ENCODE assay signal across 18 cellular contexts in genomic region chr18:23565916-23566547, GRCh38.
"Had no signal": no experiment of that assay in that cellular context is flagged by ENCODE, and none has a peak within 500 bp of the region (broad histone marks: within the 10 kb centered on the region; RNA-seq: fewer than 3 reads in every experiment).

No MANE protein-coding gene starts in this region.

- DNase-seq: activated B cell treated with CpG ODN at 0.5 μM for 24 hours; activated CD4-positive, alpha-beta T cell treated with anti-CD3 and anti-CD28 coated beads, Interleukin-2, amount 50 U/mL, for 1 hour; activated naive CD4-positive, alpha-beta T cell treated with anti-CD3 and anti-CD28 coated beads, Interleukin-2, amount 10 ng/mL, durations not matched to agents 7 days and 5 days; activated T-cell treated with anti-CD3 and anti-CD28 coated beads for 4 hours; central memory CD4-positive, alpha-beta T cell; cortex of kidney; effector CD8-positive, alpha-beta T cell; hippocampal formation; left cardiac atrium; sigmoid colon; stimulated activated CD4-positive, alpha-beta T cell treated with anti-CD3 and anti-CD28 coated beads, Interleukin-4, amount 100 ng/mL, for 1 hour; stimulated activated CD8-positive, alpha-beta memory T cell treated with anti-CD3 and anti-CD28 coated beads, Interleukin-4, amount 100 ng/mL, for 48 hours; T-helper 2 cell; testis had no signal

- H3K27me3 Mint-ChIP-seq: activated B cell treated with CpG ODN at 0.5 μM for 24 hours; activated naive CD4-positive, alpha-beta T cell treated with anti-CD3 and anti-CD28 coated beads, Interleukin-2, amount 10 ng/mL, durations not matched to agents 7 days and 5 days; stimulated activated naive CD8-positive, alpha-beta T cell treated with anti-CD3 and anti-CD28 coated beads, Interleukin-15, Interleukin-2, amounts not matched to agents 100 ng/mL and 50 ng/mL, for 24 hours had no signal

- H3K9me3 Mint-ChIP-seq: activated B cell treated with CpG ODN at 0.5 μM for 24 hours; activated naive CD4-positive, alpha-beta T cell treated with anti-CD3 and anti-CD28 coated beads, Interleukin-2, amount 10 ng/mL, durations not matched to agents 7 days and 5 days; activated T-helper 2 cell treated with anti-CD3 and anti-CD28 coated beads, Interferon-gamma antibody, Interleukin-2, Interleukin-4, amounts not matched to agents 10 μg/mL and 5 μg/mL and 100 μg/mL, durations not matched to agents 14 hours and 24 hours and 36 hours; nephron; stimulated activated naive CD8-positive, alpha-beta T cell treated with anti-CD3 and anti-CD28 coated beads, Interleukin-15, Interleukin-2, amounts not matched to agents 100 ng/mL and 50 ng/mL, for 24 hours had no signal

- H3K9me3 ChIP-seq: sigmoid colon, testis had no signal

- H3K4me1 Mint-ChIP-seq: nephron had no signal

- H3K4me3 ChIP-seq: lung, sigmoid colon, testis had no signal

- H3K4me1 ChIP-seq: sigmoid colon, testis had no signal

- H3K27ac Mint-ChIP-seq: activated B cell treated with CpG ODN at 0.5 μM for 24 hours; activated naive CD4-positive, alpha-beta T cell treated with anti-CD3 and anti-CD28 coated beads, Interleukin-2, amount 10 ng/mL, durations not matched to agents 7 days and 5 days; activated T-helper 2 cell treated with anti-CD3 and anti-CD28 coated beads, Interferon-gamma antibody, Interleukin-2, Interleukin-4, amounts not matched to agents 10 μg/mL and 5 μg/mL and 100 μg/mL, durations not matched to agents 14 hours and 24 hours and 36 hours; nephron; stimulated activated naive CD8-positive, alpha-beta T cell treated with anti-CD3 and anti-CD28 coated beads, Interleukin-15, Interleukin-2, amounts not matched to agents 100 ng/mL and 50 ng/mL, for 24 hours had no signal

- H3K4me3 Mint-ChIP-seq: activated B cell treated with CpG ODN at 0.5 μM for 24 hours; activated naive CD4-positive, alpha-beta T cell treated with anti-CD3 and anti-CD28 coated beads, Interleukin-2, amount 10 ng/mL, durations not matched to agents 7 days and 5 days; nephron; stimulated activated naive CD8-positive, alpha-beta T cell treated with anti-CD3 and anti-CD28 coated beads, Interleukin-15, Interleukin-2, amounts not matched to agents 100 ng/mL and 50 ng/mL, for 24 hours had no signal

- H3K27me3 ChIP-seq: sigmoid colon, testis had no signal

- ATAC-seq: left cardiac atrium had no signal

- H3K27ac ChIP-seq: sigmoid colon, testis had no signal
